Comparison of ENCODE assay signal across 22 cellular contexts in genomic region chr2:234670804-234671203, GRCh38.
DNase-seq lines count a peak whose midpoint lies in the region; ATAC-seq, FAIRE-seq and TF ChIP-seq lines count a peak whose summit lies in the region.
"Had no signal": no experiment of that assay in that cellular context is flagged by ENCODE, and none has a peak within 500 bp of the region (broad histone marks: within the 10 kb centered on the region; RNA-seq: fewer than 3 reads in every experiment).

No MANE protein-coding gene starts in this region.

- no peaks in the 10 kb centered on the region for H3K9me1 ChIP-seq in keratinocyte (ENCODE audit: control insufficient read depth, extremely low read depth, insufficient read depth, low read length)

- WGBS in GM23248 (ENCODE audit: low coverage in 1 of 2, low lambda C conversion rate in 2 of 2, missing lambda C conversion rate in 2 of 2), 2 experiments = 95 to 97% methylated on average over 7 of the region's 7 CpGs

- no peaks in the 10 kb centered on the region for H4K20me1 ChIP-seq in GM23248 (ENCODE audit: insufficient read depth)
- H4K20me1 ChIP-seq in keratinocyte (ENCODE audit: control insufficient read depth, extremely low read depth, insufficient read depth, low read length) = no peaks in the 10 kb centered on the region
- H4K20me1 ChIP-seq: BLaER1 treated with 17β-estradiol and CSF1 and Interleukin-3, amounts not matched to agents 10 nM and 100 nM had no signal

- no peak overlapping the region for H2AFZ ChIP-seq in GM23248
- H2AFZ ChIP-seq in keratinocyte (ENCODE audit: control insufficient read depth, low read length) = no peak overlapping the region

- H3K9ac ChIP-seq in GM23248 (no peak overlapping the region), keratinocyte (ENCODE audit: control insufficient read depth, extremely low read depth, insufficient read depth, low read length) (no peak overlapping the region)
- H3K9ac ChIP-seq: BLaER1 treated with 17β-estradiol and CSF1 and Interleukin-3, amounts not matched to agents 10 nM and 100 nM; SK-N-SH had no signal

- H3K4me2 ChIP-seq in GM23248 (ENCODE audit: unreplicated experiment) = peak overlapping the region; percentile 12
- H3K4me2 ChIP-seq in keratinocyte (ENCODE audit: control insufficient read depth, extremely low read depth, insufficient read depth, low read depth, low read length) = no peak overlapping the region
- H3K4me2 ChIP-seq: BLaER1 treated with 17β-estradiol and CSF1 and Interleukin-3, amounts not matched to agents 10 nM and 100 nM; SK-N-SH had no signal

- H3K36me3 ChIP-seq in GM23248 (ENCODE audit: low read depth) (no peaks in the 10 kb centered on the region), keratinocyte (ENCODE audit: control insufficient read depth in 2 of 2, extremely low read depth in 1 of 2, insufficient read depth in 2 of 2, low read length in 2 of 2) (no peaks in the 10 kb centered on the region), MG63 (no peaks in the 10 kb centered on the region)
- H3K36me3 ChIP-seq: BLaER1 treated with 17β-estradiol and CSF1 and Interleukin-3, amounts not matched to agents 10 nM and 100 nM; HAP-1 had no signal

- H3F3A ChIP-seq in GM23248 (ENCODE audit: insufficient read depth) = peaks cover 18% of the 10 kb centered on the region

- TF ChIP-seq CTCF in keratinocyte (optimal IDR thresholded peaks at IDR 0.05 in 1 of 3, IDR thresholded peaks at IDR 0.05 in 1 of 3, conservative IDR thresholded peaks at IDR 0.05 in 1 of 3; ENCODE audit: extremely low read depth in 1 of 3, insufficient read depth in 2 of 3, low read length in 3 of 3) = no peak

- peak; percentile 59 for FAIRE-seq in keratinocyte (lab: Jason Lieb, UNC)
- FAIRE-seq: GM12891, GM18507 had no signal

- dilution Hi-C loops in keratinocyte (cut with MboI; ENCODE audit: extremely low pct_ligation_motif_present, low sequenced_read_pairs) = no loop called here

- H3K4me3 ChIP-seq in GM23248 (no peak overlapping the region), keratinocyte (ENCODE audit: control insufficient read depth in 2 of 3, extremely low read depth in 1 of 3, insufficient read depth in 2 of 3, low read depth in 1 of 3, low read length in 3 of 3) (no peak overlapping the region), MG63 (no peak overlapping the region)
- H3K4me3 ChIP-seq: BLaER1 treated with 17β-estradiol and CSF1 and Interleukin-3, amounts not matched to agents 10 nM and 100 nM; HAP-1 had no signal

- H3K27ac ChIP-seq in GM23248 = no peak overlapping the region
- H3K27ac ChIP-seq in keratinocyte (ENCODE audit: control insufficient read depth, insufficient read depth, low read length) = no peak overlapping the region
- H3K27ac ChIP-seq: BLaER1 treated with 17β-estradiol and CSF1 and Interleukin-3, amounts not matched to agents 10 nM and 100 nM had no signal

- peak; percentile 72 for DNase-seq in DMS 273 (lab: John Stamatoyannopoulos, UW; ENCODE audit: unreplicated experiment)
- DNase-seq in GM23248 = no peak
- peak; percentile 69 for DNase-seq in NCI-H82 (lab: John Stamatoyannopoulos, UW)
- no peak for DNase-seq in keratinocyte (ENCODE audit: low read depth, low spot score)
- DNase-seq in stimulated activated CD4-positive, alpha-beta T cell treated with anti-CD3 and anti-CD28 coated beads, Interleukin-4, amount 100 ng/mL, for 1 hour = no peak
- no peak for DNase-seq in MG63
- DNase-seq: Calu3; CD8-positive, alpha-beta T cell; NCI-H1417 treated with DMSO at 0.1 percent for 48 hours; NCI-H2029 treated with DMSO at 0.1 percent for 48 hours; NCI-H345; NCI-H526 treated with DMSO at 0.1 percent for 48 hours; OCI-M1; SHP77; SK-N-SH; T-cell had no signal

- peaks cover 3% of the 10 kb centered on the region; the same call in 1 of the 2 replicates for H3K9me2 ChIP-seq in GM23248 (ENCODE audit: insufficient read depth)
- H3K9me2 ChIP-seq: SK-N-SH had no signal

- no peak for ATAC-seq in HG02571 (IDR thresholded peaks at IDR 0.05; ENCODE audit: unreplicated experiment)
- ATAC-seq in GM21360 (IDR thresholded peaks at IDR 0.05; ENCODE audit: unreplicated experiment) = no peak
- ATAC-seq: CD8-positive, alpha-beta T cell; T-cell had no signal

- in situ Hi-C loops in GM23248 (cut with MboI) = no loop called here

- no peaks in the 10 kb centered on the region for H3K27me3 ChIP-seq in GM23248 (replicated peaks; ENCODE audit: insufficient read depth)
- no peaks in the 10 kb centered on the region for H3K27me3 ChIP-seq in keratinocyte (ENCODE audit: control insufficient read depth, extremely low read depth, insufficient read depth, low read length)
- no peaks in the 10 kb centered on the region for H3K27me3 ChIP-seq in MG63
- H3K27me3 ChIP-seq: BLaER1 treated with 17β-estradiol and CSF1 and Interleukin-3, amounts not matched to agents 10 nM and 100 nM had no signal

- H3K9me3 ChIP-seq in GM23248 (ENCODE audit: low read depth) = no peaks in the 10 kb centered on the region
- no peaks in the 10 kb centered on the region for H3K9me3 ChIP-seq in keratinocyte (ENCODE audit: control insufficient read depth, low read depth, low read length)
- H3K9me3 ChIP-seq in MG63 = no peaks in the 10 kb centered on the region
- H3K9me3 ChIP-seq: HAP-1, SK-N-SH had no signal

- H3K79me2 ChIP-seq in GM23248 (ENCODE audit: insufficient read depth) (no peaks in the 10 kb centered on the region), keratinocyte (ENCODE audit: control insufficient read depth, insufficient read depth, low read length) (no peaks in the 10 kb centered on the region)

- peaks cover 33% of the 10 kb centered on the region for H3K4me1 ChIP-seq in GM23248 (ENCODE audit: insufficient read depth)
- H3K4me1 ChIP-seq in keratinocyte (ENCODE audit: control insufficient read depth, extremely low read depth, insufficient read depth, low read length) = peaks cover 30% of the 10 kb centered on the region
- H3K4me1 ChIP-seq: BLaER1 treated with 17β-estradiol and CSF1 and Interleukin-3, amounts not matched to agents 10 nM and 100 nM had no signal

Comparison
In these comparisons a context has a peak if more than half of its experiments do, and no peak if none do; other contexts are left out.
1. DNase-seq: peak in DMS 273 (single experiment) and NCI-H82 (single experiment); none in GM23248 (single experiment), keratinocyte (single experiment), stimulated activated CD4-positive, alpha-beta T cell treated with anti-CD3 and anti-CD28 coated beads, Interleukin-4, amount 100 ng/mL, for 1 hour (single experiment) and MG63 (single experiment).